ENCODE assay signal across 8 cellular contexts in the genomic region with DNA sequence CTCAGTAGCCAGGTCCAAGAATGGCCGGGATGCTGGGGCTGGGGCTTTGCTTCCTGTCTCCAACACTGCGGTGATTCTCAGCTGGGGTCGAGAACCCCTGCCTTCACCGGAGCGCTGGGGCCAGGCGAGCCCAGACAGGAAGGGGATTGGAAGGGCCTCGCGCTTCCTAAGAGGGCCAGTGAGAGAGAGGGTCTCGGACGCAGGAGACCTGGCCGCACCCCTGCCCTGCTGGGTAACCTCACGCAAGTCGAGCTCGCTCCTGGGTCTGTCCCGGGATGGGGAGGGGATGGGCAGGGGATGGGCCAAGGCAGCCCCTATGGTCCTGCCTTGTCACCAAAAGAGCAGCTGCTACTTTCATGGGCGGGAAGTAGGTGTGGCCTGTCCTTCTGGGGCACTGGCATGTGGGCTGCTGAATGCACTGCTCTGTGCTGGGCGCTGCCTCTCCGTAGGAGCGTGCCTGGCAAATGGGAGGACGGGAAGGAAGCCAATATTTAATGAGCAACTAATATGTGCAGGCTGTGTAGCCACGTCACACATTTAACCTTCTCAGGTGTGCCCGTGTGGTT. TPM values are rescaled to one million over a fixed set of nuclear protein-coding genes. Genes with fewer than 3 reads are reported as not detected.
A peak's percentile ranks its signal among the peaks of the same experiment; 100 is the strongest.
DNase-seq lines count a peak whose midpoint lies in the region; ATAC-seq and TF ChIP-seq lines count a peak whose summit lies in the region.

No MANE protein-coding gene starts in this region.

- peak; percentile 72 for ATAC-seq in GM23338

- H3K4me1 ChIP-seq in GM23338 (ENCODE audit: insufficient read depth) = peaks cover 6% of the 10 kb centered on the region; the same call in 1 of the 2 replicates
- H3K4me1 ChIP-seq in Peyer's patch = peaks cover 0 to 12% (median 4%) of the 10 kb centered on the region in 4 donors
- peaks cover 6 to 7% of the 10 kb centered on the region in 2 donors for H3K4me1 ChIP-seq in mucosa of rectum (ENCODE audit: control insufficient read depth in 2 of 2, insufficient read depth in 2 of 2, low read length in 2 of 2)

- H3K4me3 Mint-ChIP-seq in GM23338 = peak overlapping the region; percentile 75

- H3K27ac ChIP-seq in GM23338 (ENCODE audit: low read depth) (no peak overlapping the region), Peyer's patch (no peak overlapping the region), mucosa of rectum (ENCODE audit: low read depth in 2 of 2, low read length in 2 of 2) (no peak overlapping the region), substantia nigra (ENCODE audit: low read depth, low read length, poor library complexity, severe bottlenecking) (no peak overlapping the region)

- peaks cover 0 to 1% (median under 1%) of the 10 kb centered on the region in 4 donors for H3K9me3 ChIP-seq in Peyer's patch
- H3K9me3 ChIP-seq in mucosa of rectum (ENCODE audit: control insufficient read depth in 2 of 2, low read length in 2 of 2) = no peaks in the 10 kb centered on the region

- no peaks in the 10 kb centered on the region for H3K9me2 ChIP-seq in GM23338 (ENCODE audit: insufficient read depth)

- H3K27me3 ChIP-seq in GM23338 (ENCODE audit: insufficient read depth) (peaks cover 41% of the 10 kb centered on the region), Peyer's patch (peaks cover 0 to 5% of the 10 kb centered on the region in 2 donors), mucosa of rectum (ENCODE audit: control insufficient read depth in 2 of 2, insufficient read depth in 2 of 2, low read length in 2 of 2) (peaks cover 10 to 17% of the 10 kb centered on the region in 2 donors)

- H3K4me2 ChIP-seq in GM23338 = peak overlapping the region; percentile 94

- peaks cover 5% of the 10 kb centered on the region; the same call in 2 of the 3 replicates for H3K9me3 Mint-ChIP-seq in GM23338

- peaks cover 12% of the 10 kb centered on the region; the same call in 2 of the 3 replicates for H3K4me1 Mint-ChIP-seq in GM23338

- TF ChIP-seq POLR2A in Peyer's patch (IDR thresholded peaks at IDR 0.05) = no peak

- no peak overlapping the region for H3K27ac Mint-ChIP-seq in GM23338

- no peaks in the 10 kb centered on the region for H3K36me3 Mint-ChIP-seq in GM23338 (ENCODE audit: low read depth)

- H3K9ac ChIP-seq in mucosa of rectum (ENCODE audit: low read depth in 1 of 2, low read length in 2 of 2) = peak overlapping the region; percentile 24 to 34

- H3F3A ChIP-seq in GM23338 (replicated peaks; ENCODE audit: low read depth) = 0 out of 2 replicates have a peak, but pooled peaks cover 3% of the 10 kb centered on the region

- H4K20me1 ChIP-seq in GM23338 (replicated peaks; ENCODE audit: insufficient read depth) = no peaks in the 10 kb centered on the region; the same call in 1 of the 2 replicates

- no peak for DNase-seq in GM12864 (ENCODE audit: low read depth)
- DNase-seq in GM23338 (ENCODE audit: low spot score) = peak; percentile 65
- no peak for DNase-seq in Peyer's patch
- peak; percentile 3 for DNase-seq in choroid plexus epithelial cell (ENCODE audit: low read depth)
- no peak for DNase-seq in NCI-H82 treated with DMSO at 0.1 percent for 48 hours (lab: John Stamatoyannopoulos, UW; ENCODE audit: unreplicated experiment)
- DNase-seq in substantia nigra (lab: John Stamatoyannopoulos, UW) = no peak
- no peak for DNase-seq in DMS153 treated with DMSO at 0.1 percent for 48 hours (lab: John Stamatoyannopoulos, UW; ENCODE audit: unreplicated experiment)

- H3K79me2 ChIP-seq in GM23338 (replicated peaks; ENCODE audit: insufficient read depth) = no peaks in the 10 kb centered on the region

- H3K27me3 Mint-ChIP-seq in GM23338 (ENCODE audit: insufficient read depth, low read depth, poor library complexity) = peaks cover 40% of the 10 kb centered on the region

- peak overlapping the region; percentile 69 for H3K4me3 ChIP-seq in GM12864 (ENCODE audit: low read depth, low read length)
- peak overlapping the region; percentile 72 for H3K4me3 ChIP-seq in GM23338
- peak overlapping the region; percentile 6 to 63 (median 46) for H3K4me3 ChIP-seq in Peyer's patch
- peak overlapping the region; percentile 53 for H3K4me3 ChIP-seq in choroid plexus epithelial cell (ENCODE audit: low read depth, low read length)
- peak overlapping the region; percentile 62 to 67 for H3K4me3 ChIP-seq in mucosa of rectum (ENCODE audit: low read length in 2 of 2)

- no peaks in the 10 kb centered on the region for H3K36me3 ChIP-seq in GM23338 (ENCODE audit: insufficient read depth)
- no peaks in the 10 kb centered on the region for H3K36me3 ChIP-seq in Peyer's patch
- H3K36me3 ChIP-seq in mucosa of rectum (ENCODE audit: control insufficient read depth in 2 of 2, insufficient read depth in 2 of 2, low read length in 2 of 2) = no peaks in the 10 kb centered on the region

- TF ChIP-seq CTCF in GM12864 (IDR thresholded peaks at IDR 0.05; ENCODE audit: low read depth, low read length, missing control alignments) (no peak), GM23338 (conservative IDR thresholded peaks at IDR 0.05; ENCODE audit: low read depth in 2 of 2) (no peak), Peyer's patch (IDR thresholded peaks at IDR 0.05) (no peak), choroid plexus epithelial cell (conservative IDR thresholded peaks at IDR 0.05; ENCODE audit: low read depth, low read length) (no peak)

- H2AFZ ChIP-seq in GM23338 = peak overlapping the region; percentile 99

TF ChIP-seq in GM23338, 12 proteins besides CTCF, POLR2A, EP300 and RAD21 (continues in another document):
- TF ChIP-seq, protein P1, sequence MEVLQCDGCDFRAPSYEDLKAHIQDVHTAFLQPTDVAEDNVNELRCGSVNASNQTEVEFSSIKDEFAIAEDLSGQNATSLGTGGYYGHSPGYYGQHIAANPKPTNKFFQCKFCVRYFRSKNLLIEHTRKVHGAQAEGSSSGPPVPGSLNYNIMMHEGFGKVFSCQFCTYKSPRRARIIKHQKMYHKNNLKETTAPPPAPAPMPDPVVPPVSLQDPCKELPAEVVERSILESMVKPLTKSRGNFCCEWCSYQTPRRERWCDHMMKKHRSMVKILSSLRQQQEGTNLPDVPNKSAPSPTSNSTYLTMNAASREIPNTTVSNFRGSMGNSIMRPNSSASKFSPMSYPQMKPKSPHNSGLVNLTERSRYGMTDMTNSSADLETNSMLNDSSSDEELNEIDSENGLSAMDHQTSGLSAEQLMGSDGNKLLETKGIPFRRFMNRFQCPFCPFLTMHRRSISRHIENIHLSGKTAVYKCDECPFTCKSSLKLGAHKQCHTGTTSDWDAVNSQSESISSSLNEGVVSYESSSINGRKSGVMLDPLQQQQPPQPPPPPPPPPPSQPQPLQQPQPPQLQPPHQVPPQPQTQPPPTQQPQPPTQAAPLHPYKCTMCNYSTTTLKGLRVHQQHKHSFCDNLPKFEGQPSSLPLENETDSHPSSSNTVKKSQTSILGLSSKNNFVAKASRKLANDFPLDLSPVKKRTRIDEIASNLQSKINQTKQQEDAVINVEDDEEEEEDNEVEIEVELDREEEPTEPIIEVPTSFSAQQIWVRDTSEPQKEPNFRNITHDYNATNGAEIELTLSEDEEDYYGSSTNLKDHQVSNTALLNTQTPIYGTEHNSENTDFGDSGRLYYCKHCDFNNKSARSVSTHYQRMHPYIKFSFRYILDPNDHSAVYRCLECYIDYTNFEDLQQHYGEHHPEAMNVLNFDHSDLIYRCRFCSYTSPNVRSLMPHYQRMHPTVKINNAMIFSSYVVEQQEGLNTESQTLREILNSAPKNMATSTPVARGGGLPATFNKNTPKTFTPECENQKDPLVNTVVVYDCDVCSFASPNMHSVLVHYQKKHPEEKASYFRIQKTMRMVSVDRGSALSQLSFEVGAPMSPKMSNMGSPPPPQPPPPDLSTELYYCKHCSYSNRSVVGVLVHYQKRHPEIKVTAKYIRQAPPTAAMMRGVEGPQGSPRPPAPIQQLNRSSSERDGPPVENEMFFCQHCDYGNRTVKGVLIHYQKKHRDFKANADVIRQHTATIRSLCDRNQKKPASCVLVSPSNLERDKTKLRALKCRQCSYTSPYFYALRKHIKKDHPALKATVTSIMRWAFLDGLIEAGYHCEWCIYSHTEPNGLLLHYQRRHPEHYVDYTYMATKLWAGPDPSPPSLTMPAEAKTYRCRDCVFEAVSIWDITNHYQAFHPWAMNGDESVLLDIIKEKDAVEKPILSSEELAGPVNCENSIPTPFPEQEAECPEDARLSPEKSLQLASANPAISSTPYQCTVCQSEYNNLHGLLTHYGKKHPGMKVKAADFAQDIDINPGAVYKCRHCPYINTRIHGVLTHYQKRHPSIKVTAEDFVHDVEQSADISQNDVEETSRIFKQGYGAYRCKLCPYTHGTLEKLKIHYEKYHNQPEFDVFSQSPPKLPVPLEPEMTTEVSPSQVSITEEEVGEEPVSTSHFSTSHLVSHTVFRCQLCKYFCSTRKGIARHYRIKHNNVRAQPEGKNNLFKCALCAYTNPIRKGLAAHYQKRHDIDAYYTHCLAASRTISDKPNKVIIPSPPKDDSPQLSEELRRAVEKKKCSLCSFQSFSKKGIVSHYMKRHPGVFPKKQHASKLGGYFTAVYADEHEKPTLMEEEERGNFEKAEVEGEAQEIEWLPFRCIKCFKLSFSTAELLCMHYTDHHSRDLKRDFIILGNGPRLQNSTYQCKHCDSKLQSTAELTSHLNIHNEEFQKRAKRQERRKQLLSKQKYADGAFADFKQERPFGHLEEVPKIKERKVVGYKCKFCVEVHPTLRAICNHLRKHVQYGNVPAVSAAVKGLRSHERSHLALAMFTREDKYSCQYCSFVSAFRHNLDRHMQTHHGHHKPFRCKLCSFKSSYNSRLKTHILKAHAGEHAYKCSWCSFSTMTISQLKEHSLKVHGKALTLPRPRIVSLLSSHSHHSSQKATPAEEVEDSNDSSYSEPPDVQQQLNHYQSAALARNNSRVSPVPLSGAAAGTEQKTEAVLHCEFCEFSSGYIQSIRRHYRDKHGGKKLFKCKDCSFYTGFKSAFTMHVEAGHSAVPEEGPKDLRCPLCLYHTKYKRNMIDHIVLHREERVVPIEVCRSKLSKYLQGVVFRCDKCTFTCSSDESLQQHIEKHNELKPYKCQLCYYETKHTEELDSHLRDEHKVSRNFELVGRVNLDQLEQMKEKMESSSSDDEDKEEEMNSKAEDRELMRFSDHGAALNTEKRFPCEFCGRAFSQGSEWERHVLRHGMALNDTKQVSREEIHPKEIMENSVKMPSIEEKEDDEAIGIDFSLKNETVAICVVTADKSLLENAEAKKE (CRISPR knock-in tag; IDR thresholded peaks at IDR 0.05) = no peak
- TF ChIP-seq POLR2AphosphoS5 (IDR thresholded peaks at IDR 0.05; ENCODE audit: low read depth) (no peak), EZH2 (IDR thresholded peaks at IDR 0.05; ENCODE audit: low read depth, unreplicated experiment) (no peak)

RNA-seq across cellular contexts. Expression of a gene that starts 20.0 kb away (rescaled TPM):
- total RNA-seq in GM23338 (2014; rRNA removed; shearing (Covaris generic)) = not detected in 2 replicates
- not detected in 2 replicates for polyA plus RNA-seq in GM23338 (2016; fragmentation: Nextera tagmentation; extraction: Ambion mirVana)
- not detected for total RNA-seq in Peyer's patch

RNA-seq across cellular contexts. Expression of a gene that starts 23.6 kb away (rescaled TPM):
- 7.8 and 8.7 TPM in 2 replicates for total RNA-seq in GM23338 (2014; rRNA removed; shearing (Covaris generic))
- 4.3 TPM in 2 replicates for polyA plus RNA-seq in GM23338 (2016; fragmentation: Nextera tagmentation; extraction: Ambion mirVana)
- under 1 TPM; 0.18 to 0.95 (median 0.75) TPM for total RNA-seq in Peyer's patch

Comparison
In these comparisons a context has a peak if more than half of its experiments do, and no peak if none do; other contexts are left out.
1. DNase-seq: peak in GM23338 (single experiment) and choroid plexus epithelial cell (single experiment); none in GM12864 (single experiment), Peyer's patch (0 of 3), NCI-H82 treated with DMSO at 0.1 percent for 48 hours (single experiment), substantia nigra (0 of 49) and DMS153 treated with DMSO at 0.1 percent for 48 hours (single experiment).
2. Peak in every context shown above with its lines, with median percentiles within 50 percentile points of each other: H3K4me3 ChIP-seq.